In the genomic region with DNA sequence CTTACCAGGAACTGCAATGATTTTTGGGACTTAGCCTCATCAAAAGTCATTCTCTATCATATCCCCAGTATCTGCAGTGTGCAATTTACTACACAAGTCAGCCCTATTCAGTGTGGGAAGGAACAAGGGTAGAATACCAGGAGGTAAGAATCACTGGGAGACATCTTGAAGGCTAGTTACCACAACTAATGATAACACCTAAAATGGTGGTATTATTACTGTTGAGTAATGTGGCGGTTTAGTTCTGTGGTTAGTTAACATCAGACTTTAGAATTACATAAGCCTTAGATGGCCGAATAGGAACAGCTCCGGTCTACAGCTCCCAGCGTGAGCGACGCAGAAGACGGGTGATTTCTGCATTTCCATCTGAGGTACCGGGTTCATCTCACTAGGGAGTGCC, we compare ENCODE assay signal across 26 cellular contexts.
"Had no signal": no experiment of that assay in that cellular context is flagged by ENCODE, and none has a peak within 500 bp of the region (broad histone marks: within the 10 kb centered on the region; RNA-seq: fewer than 3 reads in every experiment).

No MANE protein-coding gene starts in this region.

- H3K4me1 Mint-ChIP-seq: activated CD4-positive, alpha-beta memory T cell treated with anti-CD3 and anti-CD28 coated beads, Interleukin-2, amount 10 ng/mL, durations not matched to agents 7 days and 5 days; activated CD4-positive, alpha-beta T cell treated with anti-CD3 and anti-CD28 coated beads, Interleukin-2, amount 10 ng/mL, durations not matched to agents 7 days and 5 days; activated naive CD4-positive, alpha-beta T cell treated with anti-CD3 and anti-CD28 coated beads, Interleukin-2, amount 10 ng/mL, durations not matched to agents 7 days and 5 days; activated naive CD8-positive, alpha-beta T cell treated with anti-CD3 and anti-CD28 coated beads, Interleukin-2, amount 10 ng/mL, durations not matched to agents 7 days and 5 days; natural killer cell had no signal

- H3K27me3 Mint-ChIP-seq: activated CD4-positive, alpha-beta memory T cell treated with anti-CD3 and anti-CD28 coated beads, Interleukin-2, amount 10 ng/mL, durations not matched to agents 7 days and 5 days; activated CD4-positive, alpha-beta T cell treated with anti-CD3 and anti-CD28 coated beads, Interleukin-2, amount 10 ng/mL, durations not matched to agents 7 days and 5 days; activated naive CD4-positive, alpha-beta T cell treated with anti-CD3 and anti-CD28 coated beads, Interleukin-2, amount 10 ng/mL, durations not matched to agents 7 days and 5 days; activated naive CD8-positive, alpha-beta T cell treated with anti-CD3 and anti-CD28 coated beads, Interleukin-2, amount 10 ng/mL, durations not matched to agents 7 days and 5 days; activated T-cell treated with anti-CD3 and anti-CD28 coated beads, Interleukin-2, amount 50 U/mL, for 24 hours had no signal

- H3K4me3 Mint-ChIP-seq: activated CD4-positive, alpha-beta memory T cell treated with anti-CD3 and anti-CD28 coated beads, Interleukin-2, amount 10 ng/mL, durations not matched to agents 7 days and 5 days; activated CD4-positive, alpha-beta T cell treated with anti-CD3 and anti-CD28 coated beads, Interleukin-2, amount 10 ng/mL, durations not matched to agents 7 days and 5 days; activated naive CD4-positive, alpha-beta T cell treated with anti-CD3 and anti-CD28 coated beads, Interleukin-2, amount 10 ng/mL, durations not matched to agents 7 days and 5 days; activated naive CD8-positive, alpha-beta T cell treated with anti-CD3 and anti-CD28 coated beads, Interleukin-2, amount 10 ng/mL, durations not matched to agents 7 days and 5 days; activated T-cell treated with anti-CD3 and anti-CD28 coated beads, Interleukin-2, amount 50 U/mL, for 24 hours; dendritic cell treated with granulocyte-macrophage colony-stimulating factor and Interleukin-4, amounts not matched to agents 40 ng/mL and 50 ng/mL, for 4 days; endodermal cell; natural killer cell; WTC11 had no signal

- H3K36me3 Mint-ChIP-seq: activated naive CD4-positive, alpha-beta T cell treated with anti-CD3 and anti-CD28 coated beads, Interleukin-2, amount 10 ng/mL, durations not matched to agents 7 days and 5 days; activated naive CD8-positive, alpha-beta T cell treated with anti-CD3 and anti-CD28 coated beads, Interleukin-2, amount 10 ng/mL, durations not matched to agents 7 days and 5 days; natural killer cell had no signal

- DNase-seq: activated CD4-positive, alpha-beta memory T cell treated with anti-CD3 and anti-CD28 coated beads, Interleukin-2, amount 10 ng/mL, durations not matched to agents 7 days and 5 days; activated CD4-positive, alpha-beta T cell treated with anti-CD3 and anti-CD28 coated beads for 1 hour; activated CD4-positive, alpha-beta T cell treated with anti-CD3 and anti-CD28 coated beads, Interleukin-2, amount 10 ng/mL, durations not matched to agents 7 days and 5 days; activated CD8-positive, alpha-beta memory T cell treated with anti-CD3 and anti-CD28 coated beads, Interleukin-2, amount 50 U/mL, for 48 hours; activated gamma-delta T cell; activated naive CD4-positive, alpha-beta T cell treated with anti-CD3 and anti-CD28 coated beads, Interleukin-2, amount 10 ng/mL, durations not matched to agents 7 days and 5 days; activated naive CD8-positive, alpha-beta T cell treated with anti-CD3 and anti-CD28 coated beads, Interleukin-2, amount 10 ng/mL, durations not matched to agents 7 days and 5 days; activated T-cell treated with anti-CD3 and anti-CD28 coated beads, Interleukin-2, amount 50 U/mL, for 24 hours; amniotic stem cell; caudate nucleus; endodermal cell; foreskin fibroblast; heart right ventricle; kidney glomerular epithelial cell; left lung; lower lobe of right lung; mesenchymal stem cell; natural killer cell; right cardiac atrium; spleen; stimulated activated CD4-positive, alpha-beta T cell treated with anti-CD3 and anti-CD28 coated beads, Interleukin-2, amount 100 ng/mL, for 48 hours; stimulated activated naive CD4-positive, alpha-beta T cell treated with Interleukin-2 at 50 U/mL for 16 hours had no signal

- H3K27ac Mint-ChIP-seq: activated CD4-positive, alpha-beta memory T cell treated with anti-CD3 and anti-CD28 coated beads, Interleukin-2, amount 10 ng/mL, durations not matched to agents 7 days and 5 days; activated CD4-positive, alpha-beta T cell treated with anti-CD3 and anti-CD28 coated beads, Interleukin-2, amount 10 ng/mL, durations not matched to agents 7 days and 5 days; activated naive CD4-positive, alpha-beta T cell treated with anti-CD3 and anti-CD28 coated beads, Interleukin-2, amount 10 ng/mL, durations not matched to agents 7 days and 5 days; activated naive CD8-positive, alpha-beta T cell treated with anti-CD3 and anti-CD28 coated beads, Interleukin-2, amount 10 ng/mL, durations not matched to agents 7 days and 5 days; activated T-cell treated with anti-CD3 and anti-CD28 coated beads, Interleukin-2, amount 50 U/mL, for 24 hours; dendritic cell treated with granulocyte-macrophage colony-stimulating factor and Interleukin-4, amounts not matched to agents 40 ng/mL and 50 ng/mL, for 4 days; endodermal cell; natural killer cell; WTC11 had no signal

- ATAC-seq: esophagus mucosa, heart right ventricle, left lung, lower lobe of right lung, natural killer cell, right cardiac atrium, WTC11 had no signal

- H3K4me3 ChIP-seq: heart right ventricle, left lung, lower lobe of right lung, spleen, tibial nerve had no signal

- H3K9me3 Mint-ChIP-seq: activated CD4-positive, alpha-beta T cell treated with anti-CD3 and anti-CD28 coated beads, Interleukin-2, amount 10 ng/mL, durations not matched to agents 7 days and 5 days; dendritic cell treated with granulocyte-macrophage colony-stimulating factor and Interleukin-4, amounts not matched to agents 40 ng/mL and 50 ng/mL, for 4 days had no signal
